In the genomic region with DNA sequence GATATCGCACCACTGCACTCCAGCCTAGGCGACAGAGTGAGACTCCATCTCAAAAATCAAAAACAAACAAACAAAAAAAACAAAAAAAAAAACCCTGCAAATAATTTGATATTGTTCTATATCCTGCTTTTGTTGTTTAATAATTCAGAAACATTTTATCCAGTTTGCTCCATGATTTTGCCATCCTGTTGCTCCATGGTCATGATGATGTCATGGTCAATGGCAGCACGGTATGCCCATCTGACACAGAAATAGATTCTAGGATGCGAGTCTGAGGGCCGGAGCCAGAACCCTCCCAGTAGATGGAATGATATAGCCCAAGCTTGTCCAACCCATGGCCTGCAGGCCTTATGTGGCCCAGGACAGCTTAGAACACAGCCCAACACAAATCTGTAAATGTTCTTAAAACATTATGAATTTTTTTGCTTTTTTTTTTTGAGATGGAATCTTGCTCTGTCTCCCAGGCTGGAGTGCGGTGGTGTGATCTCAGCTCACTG, we compare ENCODE assay signal across 36 cellular contexts. TPM values are rescaled to one million over a fixed set of nuclear protein-coding genes. Genes with fewer than 3 reads are reported as not detected.
"Had no signal": no experiment of that assay in that cellular context is flagged by ENCODE, and none has a peak within 500 bp of the region (broad histone marks: within the 10 kb centered on the region; RNA-seq: fewer than 3 reads in every experiment).

No MANE protein-coding gene starts in this region.

- H3K9ac ChIP-seq: KMS-11 had no signal

- H3K4me2 ChIP-seq: KMS-11 had no signal

- H3K27me3 ChIP-seq: MG63 had no signal

- H3K9me3 ChIP-seq: MG63 had no signal

- H3K27ac ChIP-seq: KMS-11 had no signal

- DNase-seq: Karpas-422, Kasumi-1, MG63, MM.1S, MV-4-11, NCI-H1048, NCI-H1092, NCI-H1092 treated with DMSO at 0.1 percent for 48 hours, NCI-H1105, NCI-H1105 treated with DMSO at 0.1 percent for 48 hours, NCI-H1417, NCI-H1417 treated with DMSO at 0.1 percent for 48 hours, NCI-H1436, NCI-H1436 treated with DMSO at 0.1 percent for 48 hours, NCI-H146, NCI-H1694, NCI-H1694 treated with DMSO at 0.1 percent for 48 hours, NCI-H187, NCI-H187 treated with DMSO at 0.1 percent for 48 hours, NCI-H1930, NCI-H2029, NCI-H2029 treated with DMSO at 0.1 percent for 48 hours, NCI-H2081, NCI-H2081 treated with DMSO at 0.1 percent for 48 hours, NCI-H2107, NCI-H2171 treated with DMSO at 0.1 percent for 48 hours, NCI-H2227 treated with DMSO at 0.1 percent for 48 hours, NCI-H226, NCI-H345, NCI-H446, NCI-H446 treated with DMSO at 0.1 percent for 48 hours, NCI-H510A, NCI-H510A treated with DMSO at 0.1 percent for 48 hours, NCI-H524 had no signal

- H3K4me3 ChIP-seq: MG63 had no signal

- H3K36me3 ChIP-seq: MG63 had no signal

RNA-seq across cellular contexts. Expression of a gene that starts 39.8 kb away (rescaled TPM):
- total RNA-seq: LHCN-M2 had no signal
